16 cellular contexts compared by ENCODE assay signal in genomic region chr12:131138638-131139362, GRCh38.
"Had no signal": no experiment of that assay in that cellular context is flagged by ENCODE, and none has a peak within 500 bp of the region (broad histone marks: within the 10 kb centered on the region; RNA-seq: fewer than 3 reads in every experiment).

No MANE protein-coding gene starts in this region.

- H3K27ac Mint-ChIP-seq: activated CD4-positive, alpha-beta T cell treated with anti-CD3 and anti-CD28 coated beads for 36 hours; activated CD8-positive, alpha-beta T cell treated with anti-CD3 and anti-CD28 coated beads for 36 hours; activated naive CD8-positive, alpha-beta T cell treated with anti-CD3 and anti-CD28 coated beads, Interleukin-2, amount 10 ng/mL, durations not matched to agents 7 days and 5 days; progenitor cell of endocrine pancreas; stimulated activated naive CD8-positive, alpha-beta T cell treated with anti-CD3 and anti-CD28 coated beads, Interleukin-15, Interleukin-2, amounts not matched to agents 100 ng/mL and 50 ng/mL, for 24 hours; T-cell; WTC11 had no signal

- H3K36me3 Mint-ChIP-seq: activated naive CD8-positive, alpha-beta T cell treated with anti-CD3 and anti-CD28 coated beads, Interleukin-2, amount 10 ng/mL, durations not matched to agents 7 days and 5 days; naive thymus-derived CD8-positive, alpha-beta T cell; T-cell; WTC11 had no signal

- H3K4me1 Mint-ChIP-seq: activated CD4-positive, alpha-beta T cell treated with anti-CD3 and anti-CD28 coated beads for 36 hours; activated naive CD8-positive, alpha-beta T cell treated with anti-CD3 and anti-CD28 coated beads, Interleukin-2, amount 10 ng/mL, durations not matched to agents 7 days and 5 days; central memory CD8-positive, alpha-beta T cell had no signal

- H3K9me3 Mint-ChIP-seq: activated CD8-positive, alpha-beta T cell treated with anti-CD3 and anti-CD28 coated beads for 36 hours; activated naive CD8-positive, alpha-beta T cell treated with anti-CD3 and anti-CD28 coated beads, Interleukin-2, amount 10 ng/mL, durations not matched to agents 7 days and 5 days; central memory CD8-positive, alpha-beta T cell; naive thymus-derived CD8-positive, alpha-beta T cell; stimulated activated naive CD8-positive, alpha-beta T cell treated with anti-CD3 and anti-CD28 coated beads, Interleukin-15, Interleukin-2, amounts not matched to agents 100 ng/mL and 50 ng/mL, for 24 hours; T-cell; WTC11 had no signal

- H3K4me3 Mint-ChIP-seq: activated CD4-positive, alpha-beta T cell treated with anti-CD3 and anti-CD28 coated beads for 36 hours; activated CD8-positive, alpha-beta T cell treated with anti-CD3 and anti-CD28 coated beads for 36 hours; activated naive CD8-positive, alpha-beta T cell treated with anti-CD3 and anti-CD28 coated beads, Interleukin-2, amount 10 ng/mL, durations not matched to agents 7 days and 5 days; central memory CD8-positive, alpha-beta T cell; naive thymus-derived CD8-positive, alpha-beta T cell; stimulated activated naive CD8-positive, alpha-beta T cell treated with anti-CD3 and anti-CD28 coated beads, Interleukin-15, Interleukin-2, amounts not matched to agents 100 ng/mL and 50 ng/mL, for 24 hours; T-cell; WTC11 had no signal

- ATAC-seq: activated CD4-positive, alpha-beta T cell treated with anti-CD3 and anti-CD28 coated beads for 36 hours; activated CD8-positive, alpha-beta T cell treated with anti-CD3 and anti-CD28 coated beads for 36 hours; left lung; naive thymus-derived CD8-positive, alpha-beta T cell; T-cell had no signal

- H3K27me3 Mint-ChIP-seq: activated CD4-positive, alpha-beta T cell treated with anti-CD3 and anti-CD28 coated beads for 36 hours; activated CD8-positive, alpha-beta T cell treated with anti-CD3 and anti-CD28 coated beads for 36 hours; stimulated activated naive CD8-positive, alpha-beta T cell treated with anti-CD3 and anti-CD28 coated beads, Interleukin-15, Interleukin-2, amounts not matched to agents 100 ng/mL and 50 ng/mL, for 24 hours; T-cell had no signal

- DNase-seq: activated CD4-positive, alpha-beta T cell treated with anti-CD3 and anti-CD28 coated beads for 36 hours; activated CD8-positive, alpha-beta T cell treated with anti-CD3 and anti-CD28 coated beads for 36 hours; activated naive CD4-positive, alpha-beta T cell; activated naive CD8-positive, alpha-beta T cell treated with anti-CD3 and anti-CD28 coated beads, Interleukin-2, amount 10 ng/mL, durations not matched to agents 7 days and 5 days; brain microvascular endothelial cell; colonic mucosa; mammary epithelial cell; naive thymus-derived CD8-positive, alpha-beta T cell; SK-N-SH; T-cell; trophoblast cell had no signal
